Comparison of ENCODE assay signal across 1 cellular context in the genomic region with DNA sequence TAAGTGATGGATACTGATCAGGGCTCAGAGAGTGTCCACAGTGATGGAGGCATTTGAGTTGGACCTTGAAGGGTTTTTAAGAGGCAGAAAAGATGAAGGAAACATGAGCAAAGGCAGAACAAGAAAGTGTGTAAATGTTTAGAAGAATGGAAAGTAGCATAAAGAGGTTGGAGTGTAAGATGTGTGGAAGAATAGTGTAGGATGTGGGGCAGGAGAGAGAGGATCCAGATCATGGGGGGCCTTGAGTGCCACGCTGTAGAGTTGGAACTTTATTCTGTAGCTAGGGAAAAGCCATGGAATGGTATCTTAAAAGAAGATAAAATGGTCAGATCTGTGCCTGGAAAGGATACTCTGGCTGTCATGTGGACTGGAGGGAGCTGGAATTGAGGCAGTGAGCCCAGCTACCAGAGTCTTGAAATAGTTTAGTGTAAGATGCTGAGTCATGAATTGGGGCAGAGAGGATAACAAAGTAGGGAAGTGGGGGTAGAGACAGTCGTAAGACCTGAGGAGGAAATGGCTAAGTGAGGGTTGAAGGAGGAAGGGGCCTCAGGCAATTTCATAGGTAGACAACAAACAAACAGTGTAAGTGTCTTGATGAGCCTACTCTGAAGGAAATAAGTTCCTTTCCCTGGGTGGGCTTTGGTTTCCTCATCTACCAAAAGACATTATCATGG.
TF ChIP-seq lines count a peak whose summit lies in the region.

No MANE protein-coding gene starts in this region.

TF ChIP-seq in K562, 482 proteins besides CTCF, POLR2A, EP300 and RAD21 (continued from another document and continues in another):
- TF ChIP-seq, protein P1, sequence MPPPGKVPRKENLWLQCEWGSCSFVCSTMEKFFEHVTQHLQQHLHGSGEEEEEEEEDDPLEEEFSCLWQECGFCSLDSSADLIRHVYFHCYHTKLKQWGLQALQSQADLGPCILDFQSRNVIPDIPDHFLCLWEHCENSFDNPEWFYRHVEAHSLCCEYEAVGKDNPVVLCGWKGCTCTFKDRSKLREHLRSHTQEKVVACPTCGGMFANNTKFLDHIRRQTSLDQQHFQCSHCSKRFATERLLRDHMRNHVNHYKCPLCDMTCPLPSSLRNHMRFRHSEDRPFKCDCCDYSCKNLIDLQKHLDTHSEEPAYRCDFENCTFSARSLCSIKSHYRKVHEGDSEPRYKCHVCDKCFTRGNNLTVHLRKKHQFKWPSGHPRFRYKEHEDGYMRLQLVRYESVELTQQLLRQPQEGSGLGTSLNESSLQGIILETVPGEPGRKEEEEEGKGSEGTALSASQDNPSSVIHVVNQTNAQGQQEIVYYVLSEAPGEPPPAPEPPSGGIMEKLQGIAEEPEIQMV (tag; conservative IDR thresholded peaks at IDR 0.05; ENCODE audit: low read depth): no peak
- TF ChIP-seq, protein P2, sequence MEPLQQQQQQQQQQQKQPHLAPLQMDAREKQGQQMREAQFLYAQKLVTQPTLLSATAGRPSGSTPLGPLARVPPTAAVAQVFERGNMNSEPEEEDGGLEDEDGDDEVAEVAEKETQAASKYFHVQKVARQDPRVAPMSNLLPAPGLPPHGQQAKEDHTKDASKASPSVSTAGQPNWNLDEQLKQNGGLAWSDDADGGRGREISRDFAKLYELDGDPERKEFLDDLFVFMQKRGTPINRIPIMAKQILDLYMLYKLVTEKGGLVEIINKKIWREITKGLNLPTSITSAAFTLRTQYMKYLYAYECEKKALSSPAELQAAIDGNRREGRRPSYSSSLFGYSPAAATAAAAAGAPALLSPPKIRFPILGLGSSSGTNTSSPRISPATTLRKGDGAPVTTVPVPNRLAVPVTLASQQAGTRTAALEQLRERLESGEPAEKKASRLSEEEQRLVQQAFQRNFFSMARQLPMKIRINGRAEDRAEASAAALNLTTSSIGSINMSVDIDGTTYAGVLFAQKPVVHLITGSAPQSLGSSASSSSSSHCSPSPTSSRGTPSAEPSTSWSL (CRISPR knock-in tag; IDR thresholded peaks at IDR 0.05; ENCODE audit: borderline replicate concordance): no peak
- TF ChIP-seq CREB1 (IDR thresholded peaks at IDR 0.05) (no peak), CREB1 (CRISPR knock-in tag; IDR thresholded peaks at IDR 0.05) (no peak), DDX20 (tag; IDR thresholded peaks at IDR 0.05; ENCODE audit: low read depth) (no peak), GATA2 (CRISPR knock-in tag; IDR thresholded peaks at IDR 0.05) (no peak), SMC3 (conservative IDR thresholded peaks at IDR 0.05; ENCODE audit: insufficient read depth, low read depth, low read length) (no peak), ZNF77 (CRISPR knock-in tag; IDR thresholded peaks at IDR 0.05) (no peak), ZNF124 (CRISPR knock-in tag; IDR thresholded peaks at IDR 0.05) (no peak), CBX8 (IDR thresholded peaks at IDR 0.05; ENCODE audit: borderline replicate concordance, extremely low read depth, low read depth, low read length, poor library complexity, severe bottlenecking) (no peak), ZNF347 (CRISPR knock-in tag; IDR thresholded peaks at IDR 0.05; ENCODE audit: low read depth) (no peak), ZKSCAN1 (IDR thresholded peaks at IDR 0.05; ENCODE audit: low read depth, low read length) (no peak), ZFP1 (CRISPR knock-in tag; IDR thresholded peaks at IDR 0.05) (no peak), FOXA1 (IDR thresholded peaks at IDR 0.05; ENCODE audit: borderline replicate concordance) (no peak), ZNF354B (CRISPR knock-in tag; IDR thresholded peaks at IDR 0.05) (no peak), PTTG1 (tag; IDR thresholded peaks at IDR 0.05; ENCODE audit: low read depth) (no peak), ZNF197 (CRISPR knock-in tag; IDR thresholded peaks at IDR 0.05; ENCODE audit: low read depth) (no peak), KLF6 (CRISPR knock-in tag; IDR thresholded peaks at IDR 0.05; ENCODE audit: borderline replicate concordance) (peak; percentile 75; the same call in 1 of the 2 replicates), DIDO1 (tag; IDR thresholded peaks at IDR 0.05; ENCODE audit: low read depth) (no peak), NCOA4 (IDR thresholded peaks at IDR 0.05; ENCODE audit: partially characterized antibody) (no peak), FOXK2 (conservative IDR thresholded peaks at IDR 0.05 in 1 of 2, IDR thresholded peaks at IDR 0.05 in 1 of 2; ENCODE audit: low read depth in 2 of 2) (no peak), ESRRA (IDR thresholded peaks at IDR 0.05; ENCODE audit: borderline replicate concordance, low read depth) (no peak), IFI16 (CRISPR knock-in tag; IDR thresholded peaks at IDR 0.05) (no peak), HNRNPK (IDR thresholded peaks at IDR 0.05; ENCODE audit: low read depth, low read length, poor library complexity, severe bottlenecking) (no peak), SRSF7 (optimal IDR thresholded peaks at IDR 0.05; ENCODE audit: low read depth, low read length) (no peak), CBX2 (IDR thresholded peaks at IDR 0.05; ENCODE audit: insufficient read depth, low read length, poor library complexity, severe bottlenecking) (no peak), FOXP1 (CRISPR knock-in tag; IDR thresholded peaks at IDR 0.05) (no peak), YBX1 (IDR thresholded peaks at IDR 0.05) (no peak), SIRT6 (IDR thresholded peaks at IDR 0.05; ENCODE audit: low read depth, low read length) (no peak), KAT7 (CRISPR knock-in tag; IDR thresholded peaks at IDR 0.05; ENCODE audit: borderline replicate concordance) (no peak), NR2C2 (CRISPR knock-in tag; IDR thresholded peaks at IDR 0.05) (no peak), NR2C2 (tag; IDR thresholded peaks at IDR 0.05) (no peak), HMG20A (CRISPR knock-in tag; conservative IDR thresholded peaks at IDR 0.05) (no peak), ELF4 (CRISPR knock-in tag; IDR thresholded peaks at IDR 0.05) (peak; percentile 14; the same call in 1 of the 2 replicates), RBM22 (IDR thresholded peaks at IDR 0.05; ENCODE audit: low read depth, low read length, poor library complexity, severe bottlenecking) (no peak), NEUROD1 (IDR thresholded peaks at IDR 0.05; ENCODE audit: borderline replicate concordance, low read depth, low read length, partially characterized antibody) (no peak), ZNF239 (CRISPR knock-in tag; IDR thresholded peaks at IDR 0.05) (no peak), HDAC1 (IDR thresholded peaks at IDR 0.05) (no peak; a peak in 1 of 4 replicates), ZNF699 (CRISPR knock-in tag; IDR thresholded peaks at IDR 0.05; ENCODE audit: insufficient replicate concordance) (no peak), ARNT (IDR thresholded peaks at IDR 0.05) (no peak; a peak in 1 of 4 replicates), SMARCA4 (IDR thresholded peaks at IDR 0.05) (peak; percentile 82), TEAD1 (CRISPR knock-in tag; IDR thresholded peaks at IDR 0.05) (no peak)
- TF ChIP-seq, protein P3, sequence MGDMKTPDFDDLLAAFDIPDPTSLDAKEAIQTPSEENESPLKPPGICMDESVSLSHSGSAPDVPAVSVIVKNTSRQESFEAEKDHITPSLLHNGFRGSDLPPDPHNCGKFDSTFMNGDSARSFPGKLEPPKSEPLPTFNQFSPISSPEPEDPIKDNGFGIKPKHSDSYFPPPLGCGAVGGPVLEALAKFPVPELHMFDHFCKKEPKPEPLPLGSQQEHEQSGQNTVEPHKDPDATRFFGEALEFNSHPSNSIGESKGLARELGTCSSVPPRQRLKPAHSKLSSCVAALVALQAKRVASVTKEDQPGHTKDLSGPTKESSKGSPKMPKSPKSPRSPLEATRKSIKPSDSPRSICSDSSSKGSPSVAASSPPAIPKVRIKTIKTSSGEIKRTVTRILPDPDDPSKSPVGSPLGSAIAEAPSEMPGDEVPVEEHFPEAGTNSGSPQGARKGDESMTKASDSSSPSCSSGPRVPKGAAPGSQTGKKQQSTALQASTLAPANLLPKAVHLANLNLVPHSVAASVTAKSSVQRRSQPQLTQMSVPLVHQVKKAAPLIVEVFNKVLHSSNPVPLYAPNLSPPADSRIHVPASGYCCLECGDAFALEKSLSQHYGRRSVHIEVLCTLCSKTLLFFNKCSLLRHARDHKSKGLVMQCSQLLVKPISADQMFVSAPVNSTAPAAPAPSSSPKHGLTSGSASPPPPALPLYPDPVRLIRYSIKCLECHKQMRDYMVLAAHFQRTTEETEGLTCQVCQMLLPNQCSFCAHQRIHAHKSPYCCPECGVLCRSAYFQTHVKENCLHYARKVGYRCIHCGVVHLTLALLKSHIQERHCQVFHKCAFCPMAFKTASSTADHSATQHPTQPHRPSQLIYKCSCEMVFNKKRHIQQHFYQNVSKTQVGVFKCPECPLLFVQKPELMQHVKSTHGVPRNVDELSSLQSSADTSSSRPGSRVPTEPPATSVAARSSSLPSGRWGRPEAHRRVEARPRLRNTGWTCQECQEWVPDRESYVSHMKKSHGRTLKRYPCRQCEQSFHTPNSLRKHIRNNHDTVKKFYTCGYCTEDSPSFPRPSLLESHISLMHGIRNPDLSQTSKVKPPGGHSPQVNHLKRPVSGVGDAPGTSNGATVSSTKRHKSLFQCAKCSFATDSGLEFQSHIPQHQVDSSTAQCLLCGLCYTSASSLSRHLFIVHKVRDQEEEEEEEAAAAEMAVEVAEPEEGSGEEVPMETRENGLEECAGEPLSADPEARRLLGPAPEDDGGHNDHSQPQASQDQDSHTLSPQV (IDR thresholded peaks at IDR 0.05): peak; percentile 77
- TF ChIP-seq, protein P4, sequence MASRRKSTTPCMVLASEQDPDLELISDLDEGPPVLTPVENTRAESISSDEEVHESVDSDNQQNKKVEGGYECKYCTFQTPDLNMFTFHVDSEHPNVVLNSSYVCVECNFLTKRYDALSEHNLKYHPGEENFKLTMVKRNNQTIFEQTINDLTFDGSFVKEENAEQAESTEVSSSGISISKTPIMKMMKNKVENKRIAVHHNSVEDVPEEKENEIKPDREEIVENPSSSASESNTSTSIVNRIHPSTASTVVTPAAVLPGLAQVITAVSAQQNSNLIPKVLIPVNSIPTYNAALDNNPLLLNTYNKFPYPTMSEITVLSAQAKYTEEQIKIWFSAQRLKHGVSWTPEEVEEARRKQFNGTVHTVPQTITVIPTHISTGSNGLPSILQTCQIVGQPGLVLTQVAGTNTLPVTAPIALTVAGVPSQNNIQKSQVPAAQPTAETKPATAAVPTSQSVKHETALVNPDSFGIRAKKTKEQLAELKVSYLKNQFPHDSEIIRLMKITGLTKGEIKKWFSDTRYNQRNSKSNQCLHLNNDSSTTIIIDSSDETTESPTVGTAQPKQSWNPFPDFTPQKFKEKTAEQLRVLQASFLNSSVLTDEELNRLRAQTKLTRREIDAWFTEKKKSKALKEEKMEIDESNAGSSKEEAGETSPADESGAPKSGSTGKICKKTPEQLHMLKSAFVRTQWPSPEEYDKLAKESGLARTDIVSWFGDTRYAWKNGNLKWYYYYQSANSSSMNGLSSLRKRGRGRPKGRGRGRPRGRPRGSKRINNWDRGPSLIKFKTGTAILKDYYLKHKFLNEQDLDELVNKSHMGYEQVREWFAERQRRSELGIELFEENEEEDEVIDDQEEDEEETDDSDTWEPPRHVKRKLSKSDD (conservative IDR thresholded peaks at IDR 0.05; ENCODE audit: low read length): no peak
- TF ChIP-seq, protein P5, sequence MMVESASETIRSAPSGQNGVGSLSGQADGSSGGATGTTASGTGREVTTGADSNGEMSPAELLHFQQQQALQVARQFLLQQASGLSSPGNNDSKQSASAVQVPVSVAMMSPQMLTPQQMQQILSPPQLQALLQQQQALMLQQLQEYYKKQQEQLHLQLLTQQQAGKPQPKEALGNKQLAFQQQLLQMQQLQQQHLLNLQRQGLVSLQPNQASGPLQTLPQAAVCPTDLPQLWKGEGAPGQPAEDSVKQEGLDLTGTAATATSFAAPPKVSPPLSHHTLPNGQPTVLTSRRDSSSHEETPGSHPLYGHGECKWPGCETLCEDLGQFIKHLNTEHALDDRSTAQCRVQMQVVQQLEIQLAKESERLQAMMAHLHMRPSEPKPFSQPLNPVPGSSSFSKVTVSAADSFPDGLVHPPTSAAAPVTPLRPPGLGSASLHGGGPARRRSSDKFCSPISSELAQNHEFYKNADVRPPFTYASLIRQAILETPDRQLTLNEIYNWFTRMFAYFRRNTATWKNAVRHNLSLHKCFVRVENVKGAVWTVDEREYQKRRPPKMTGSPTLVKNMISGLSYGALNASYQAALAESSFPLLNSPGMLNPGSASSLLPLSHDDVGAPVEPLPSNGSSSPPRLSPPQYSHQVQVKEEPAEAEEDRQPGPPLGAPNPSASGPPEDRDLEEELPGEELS (CRISPR knock-in tag; IDR thresholded peaks at IDR 0.05; ENCODE audit: borderline replicate concordance): no peak
- TF ChIP-seq, protein P6, sequence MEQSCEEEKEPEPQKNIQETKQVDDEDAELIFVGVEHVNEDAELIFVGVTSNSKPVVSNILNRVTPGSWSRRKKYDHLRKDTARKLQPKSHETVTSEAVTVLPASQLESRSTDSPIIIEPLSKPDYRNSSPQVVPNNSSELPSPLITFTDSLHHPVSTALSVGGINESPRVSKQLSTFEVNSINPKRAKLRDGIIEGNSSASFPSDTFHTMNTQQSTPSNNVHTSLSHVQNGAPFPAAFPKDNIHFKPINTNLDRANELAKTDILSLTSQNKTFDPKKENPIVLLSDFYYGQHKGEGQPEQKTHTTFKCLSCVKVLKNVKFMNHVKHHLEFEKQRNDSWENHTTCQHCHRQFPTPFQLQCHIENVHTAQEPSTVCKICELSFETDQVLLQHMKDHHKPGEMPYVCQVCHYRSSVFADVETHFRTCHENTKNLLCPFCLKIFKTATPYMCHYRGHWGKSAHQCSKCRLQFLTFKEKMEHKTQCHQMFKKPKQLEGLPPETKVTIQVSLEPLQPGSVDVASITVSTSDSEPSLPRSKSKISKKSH (CRISPR knock-in tag; IDR thresholded peaks at IDR 0.05): no peak
- TF ChIP-seq, protein P7, sequence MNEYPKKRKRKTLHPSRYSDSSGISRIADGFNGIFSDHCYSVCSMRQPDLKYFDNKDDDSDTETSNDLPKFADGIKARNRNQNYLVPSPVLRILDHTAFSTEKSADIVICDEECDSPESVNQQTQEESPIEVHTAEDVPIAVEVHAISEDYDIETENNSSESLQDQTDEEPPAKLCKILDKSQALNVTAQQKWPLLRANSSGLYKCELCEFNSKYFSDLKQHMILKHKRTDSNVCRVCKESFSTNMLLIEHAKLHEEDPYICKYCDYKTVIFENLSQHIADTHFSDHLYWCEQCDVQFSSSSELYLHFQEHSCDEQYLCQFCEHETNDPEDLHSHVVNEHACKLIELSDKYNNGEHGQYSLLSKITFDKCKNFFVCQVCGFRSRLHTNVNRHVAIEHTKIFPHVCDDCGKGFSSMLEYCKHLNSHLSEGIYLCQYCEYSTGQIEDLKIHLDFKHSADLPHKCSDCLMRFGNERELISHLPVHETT (CRISPR knock-in tag; conservative IDR thresholded peaks at IDR 0.05 in 1 of 2, IDR thresholded peaks at IDR 0.05 in 1 of 2): no peak
- TF ChIP-seq, protein P8, sequence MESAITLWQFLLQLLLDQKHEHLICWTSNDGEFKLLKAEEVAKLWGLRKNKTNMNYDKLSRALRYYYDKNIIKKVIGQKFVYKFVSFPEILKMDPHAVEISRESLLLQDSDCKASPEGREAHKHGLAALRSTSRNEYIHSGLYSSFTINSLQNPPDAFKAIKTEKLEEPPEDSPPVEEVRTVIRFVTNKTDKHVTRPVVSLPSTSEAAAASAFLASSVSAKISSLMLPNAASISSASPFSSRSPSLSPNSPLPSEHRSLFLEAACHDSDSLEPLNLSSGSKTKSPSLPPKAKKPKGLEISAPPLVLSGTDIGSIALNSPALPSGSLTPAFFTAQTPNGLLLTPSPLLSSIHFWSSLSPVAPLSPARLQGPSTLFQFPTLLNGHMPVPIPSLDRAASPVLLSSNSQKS (CRISPR knock-in tag; IDR thresholded peaks at IDR 0.05): no peak
